In genomic region chr9:95409650-95410426, GRCh38 we compare ENCODE assay signal across 1 cellular context.
A peak's percentile ranks its signal among the peaks of the same experiment; 100 is the strongest.
TF ChIP-seq lines count a peak whose summit lies in the region.

No MANE protein-coding gene starts in this region.

TF ChIP-seq in K562, 482 proteins besides CTCF, POLR2A, EP300 and RAD21 (continued from another document):
- TF ChIP-seq ZNF175 (CRISPR knock-in tag; IDR thresholded peaks at IDR 0.05; ENCODE audit: low read depth), result 0 out of 2 replicates have a peak, but pooled peaks have one; percentile 27
- TF ChIP-seq ATF2 (CRISPR knock-in tag; IDR thresholded peaks at IDR 0.05), result no peak
- TF ChIP-seq NCOA6 (IDR thresholded peaks at IDR 0.05), result no peak
- no peak for TF ChIP-seq HNRNPLL (IDR thresholded peaks at IDR 0.05; ENCODE audit: low read depth, low read length, poor library complexity, severe bottlenecking)
- TF ChIP-seq CHD4 (IDR thresholded peaks at IDR 0.05; ENCODE audit: insufficient read depth, insufficient replicate concordance, low read depth, low read length, poor library complexity, severe bottlenecking), result no peak
- TF ChIP-seq MNT (conservative IDR thresholded peaks at IDR 0.05), result no peak
- TF ChIP-seq IRF9 (tag; IDR thresholded peaks at IDR 0.05), result peak; percentile 39; the same call in 1 of the 2 replicates
- TF ChIP-seq TFE3 (CRISPR knock-in tag; IDR thresholded peaks at IDR 0.05), result no peak
- TF ChIP-seq NR2F6 (CRISPR knock-in tag; IDR thresholded peaks at IDR 0.05), result no peak
- TF ChIP-seq MAX (CRISPR knock-in tag; IDR thresholded peaks at IDR 0.05), result no peak
- no peak for TF ChIP-seq RBM39 (optimal IDR thresholded peaks at IDR 0.05; ENCODE audit: low read depth, low read length)
- no peak for TF ChIP-seq GTF2A2 (tag; IDR thresholded peaks at IDR 0.05)
- TF ChIP-seq RBFOX2 (IDR thresholded peaks at IDR 0.05; ENCODE audit: low read depth, low read length), result no peak
- TF ChIP-seq BRF1 (IDR thresholded peaks at IDR 0.05; ENCODE audit: borderline replicate concordance, extremely low read depth, insufficient read length), result no peak
- no peak for TF ChIP-seq TSHZ1 (CRISPR knock-in tag; IDR thresholded peaks at IDR 0.05)
- TF ChIP-seq TFAM (CRISPR knock-in tag; conservative IDR thresholded peaks at IDR 0.05), result no peak
- TF ChIP-seq DPF2 (IDR thresholded peaks at IDR 0.05), result peak; percentile 70; the same call in 1 of the 2 replicates
- TF ChIP-seq ARID1B (IDR thresholded peaks at IDR 0.05), result peak; percentile 62
- no peak for TF ChIP-seq TEAD2 (tag; IDR thresholded peaks at IDR 0.05)
- TF ChIP-seq ZBTB40 (IDR thresholded peaks at IDR 0.05), result no peak
- no peak for TF ChIP-seq ZBTB40 (CRISPR knock-in tag; IDR thresholded peaks at IDR 0.05)
- no peak for TF ChIP-seq CHD1 (IDR thresholded peaks at IDR 0.05; ENCODE audit: low read length)
- TF ChIP-seq SAP30 (IDR thresholded peaks at IDR 0.05; ENCODE audit: borderline replicate concordance, insufficient read depth, low read depth, low read length, poor library complexity, severe bottlenecking), result no peak
- no peak for TF ChIP-seq HEY1 (CRISPR knock-in tag; IDR thresholded peaks at IDR 0.05; ENCODE audit: borderline replicate concordance)
- no peak for TF ChIP-seq MYNN (IDR thresholded peaks at IDR 0.05)
- TF ChIP-seq MYNN (CRISPR knock-in tag; IDR thresholded peaks at IDR 0.05), result no peak
- no peak for TF ChIP-seq DLX4 (CRISPR knock-in tag; IDR thresholded peaks at IDR 0.05)
- no peak for TF ChIP-seq KLF6 (CRISPR knock-in tag; IDR thresholded peaks at IDR 0.05; ENCODE audit: borderline replicate concordance)
- no peak for TF ChIP-seq THRAP3 (IDR thresholded peaks at IDR 0.05; ENCODE audit: borderline replicate concordance)
- no peak for TF ChIP-seq TAF1 (IDR thresholded peaks at IDR 0.05; ENCODE audit: control insufficient read depth, extremely low read depth, insufficient read depth, low read length, severe bottlenecking)
- no peak for TF ChIP-seq CSDE1 (IDR thresholded peaks at IDR 0.05)
- TF ChIP-seq KAT8 (IDR thresholded peaks at IDR 0.05; ENCODE audit: low read depth), result no peak
- TF ChIP-seq FOXK1 (CRISPR knock-in tag; IDR thresholded peaks at IDR 0.05; ENCODE audit: borderline replicate concordance), result no peak
- no peak for TF ChIP-seq ZNF274 (IDR thresholded peaks at IDR 0.05; ENCODE audit: borderline replicate concordance, low read depth, low read length)
- no peak for TF ChIP-seq SAFB2 (IDR thresholded peaks at IDR 0.05; ENCODE audit: borderline replicate concordance, low read depth, low read length, severe bottlenecking)
- peak; percentile 98 for TF ChIP-seq ATF3 (IDR thresholded peaks at IDR 0.05)
- TF ChIP-seq ATF3 (CRISPR knock-in tag; conservative IDR thresholded peaks at IDR 0.05), result no peak
- no peak for TF ChIP-seq ATF1 (CRISPR knock-in tag; IDR thresholded peaks at IDR 0.05)
- no peak for TF ChIP-seq ATF1 (tag; IDR thresholded peaks at IDR 0.05)
